In the genomic region with DNA sequence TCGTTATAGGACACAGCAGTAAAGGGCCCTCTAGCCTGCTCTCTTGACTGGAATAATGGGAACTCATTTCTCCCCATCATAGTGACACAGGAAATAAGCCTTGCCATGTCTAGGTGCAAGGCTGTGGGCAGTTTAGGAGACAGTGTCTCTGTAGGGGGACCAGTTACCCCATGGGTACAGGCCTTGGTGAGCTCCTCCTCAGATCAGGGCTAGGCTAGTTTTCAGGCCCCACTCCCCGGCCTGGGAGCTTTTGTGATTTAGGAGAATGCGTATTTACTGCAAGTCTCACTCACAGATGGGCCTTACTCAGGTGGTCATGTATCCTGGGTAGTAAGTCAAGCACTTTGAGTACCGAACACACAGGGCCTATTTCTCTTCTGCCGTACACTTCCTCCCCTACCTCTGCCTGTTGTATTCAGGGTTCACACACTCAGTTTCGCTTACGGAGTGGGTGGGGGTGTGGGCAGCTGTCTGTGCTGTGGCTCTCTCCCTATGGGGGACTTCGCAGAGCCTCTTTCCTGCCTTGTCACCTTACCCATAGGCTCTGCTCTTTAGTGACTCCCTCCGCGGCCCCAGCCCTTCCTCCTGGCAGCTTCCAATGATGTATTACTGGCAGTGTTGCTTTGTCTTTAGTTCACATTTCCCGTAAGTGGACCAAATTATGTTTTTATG, we compare ENCODE assay signal across 8 cellular contexts. TPM values are rescaled to one million over a fixed set of nuclear protein-coding genes. Genes with fewer than 3 reads are reported as not detected.
DNase-seq lines count a peak whose midpoint lies in the region; ATAC-seq and TF ChIP-seq lines count a peak whose summit lies in the region.

No MANE protein-coding gene starts in this region.

- POLR2A ChIA-PET in activated naive CD8-positive, alpha-beta T cell treated with anti-CD3 and anti-CD28 coated beads, Interleukin-2, amount 10 ng/mL, durations not matched to agents 7 days and 5 days (lab: Charles Lee) = interaction anchor here (1.0 to 1.6 kb wide), 3 partner anchors 33 to 103 kb away, joined by 5 to 7 read pairs (median 6); a partner anchor contains a TSS

- peak overlapping the region; percentile 10 for H3K9ac ChIP-seq in HUES6 (ENCODE audit: low read length)

- H3K9me3 ChIP-seq in HUES6 (ENCODE audit: control insufficient read depth, insufficient read depth, low read depth, low read length) (no peaks in the 10 kb centered on the region), spleen (no peaks in the 10 kb centered on the region)

- H3K4me3 ChIP-seq in HUES6 (ENCODE audit: low read depth, low read length) (no peak overlapping the region), spleen (peak overlapping the region in 1 of 8 donors; percentile 11)

- H3K27me3 Mint-ChIP-seq in activated naive CD8-positive, alpha-beta T cell treated with anti-CD3 and anti-CD28 coated beads, Interleukin-2, amount 10 ng/mL, durations not matched to agents 7 days and 5 days = no peaks in the 10 kb centered on the region

- H3K36me3 Mint-ChIP-seq in activated naive CD8-positive, alpha-beta T cell treated with anti-CD3 and anti-CD28 coated beads, Interleukin-2, amount 10 ng/mL, durations not matched to agents 7 days and 5 days = peaks cover 16% of the 10 kb centered on the region

- H3K4me1 ChIP-seq in HUES6 (ENCODE audit: control insufficient read depth, insufficient read depth, low read length) (peaks cover 16% of the 10 kb centered on the region), spleen (peaks cover 13 to 83% (median 69%) of the 10 kb centered on the region in 6 donors)

- H3K27ac ChIP-seq in HUES6 (ENCODE audit: low read depth, low read length) (no peak overlapping the region), spleen (peak overlapping the region in 7 of 8 donors; percentile 10 to 72 (median 58))

- intact Hi-C loops in spleen (cut with DNase I; ENCODE audit: low total_unique reads) = no loop called here

- H3K4me1 Mint-ChIP-seq in activated naive CD8-positive, alpha-beta T cell treated with anti-CD3 and anti-CD28 coated beads, Interleukin-2, amount 10 ng/mL, durations not matched to agents 7 days and 5 days = peaks cover 42% of the 10 kb centered on the region

- peak overlapping the region; percentile 67 for H3K4me3 Mint-ChIP-seq in activated naive CD8-positive, alpha-beta T cell treated with anti-CD3 and anti-CD28 coated beads, Interleukin-2, amount 10 ng/mL, durations not matched to agents 7 days and 5 days

- H3K27me3 ChIP-seq in HUES6 (ENCODE audit: control insufficient read depth, insufficient read depth, low read length) = no peaks in the 10 kb centered on the region
- no peaks in the 10 kb centered on the region for H3K27me3 ChIP-seq in spleen (replicated peaks in 1 of 7)

- TF ChIP-seq CTCF in spleen (IDR thresholded peaks at IDR 0.05 in 8 of 11, conservative IDR thresholded peaks at IDR 0.05 in 3 of 11) = no peak

- 28 to 51% (median 30%) methylated on average over 11 of the region's 11 CpGs for WGBS in spleen, 5 donors

- ATAC-seq in GM19397 (IDR thresholded peaks at IDR 0.05; ENCODE audit: unreplicated experiment) = peak; percentile 55
- peak; percentile 100 for ATAC-seq in activated naive CD8-positive, alpha-beta T cell treated with anti-CD3 and anti-CD28 coated beads, Interleukin-2, amount 10 ng/mL, durations not matched to agents 7 days and 5 days (ENCODE audit: low read depth)

- no peaks in the 10 kb centered on the region for H3K9me3 Mint-ChIP-seq in activated naive CD8-positive, alpha-beta T cell treated with anti-CD3 and anti-CD28 coated beads, Interleukin-2, amount 10 ng/mL, durations not matched to agents 7 days and 5 days

- TF ChIP-seq POLR2A in spleen (IDR thresholded peaks at IDR 0.05) (no peak), erythroblast (IDR thresholded peaks at IDR 0.05; ENCODE audit: low read length) (no peak)

- H3K27ac Mint-ChIP-seq in activated naive CD8-positive, alpha-beta T cell treated with anti-CD3 and anti-CD28 coated beads, Interleukin-2, amount 10 ng/mL, durations not matched to agents 7 days and 5 days = peak overlapping the region; percentile 81

- DNase-seq in activated naive CD8-positive, alpha-beta T cell treated with anti-CD3 and anti-CD28 coated beads, Interleukin-2, amount 10 ng/mL, durations not matched to agents 7 days and 5 days = peak; percentile 66
- DNase-seq in spleen (peak; percentile 82), HT-29 (ENCODE audit: low spot score) (no peak), inferior parietal cortex (ENCODE audit: extremely low spot score) (no peak), erythroblast (lab: John Stamatoyannopoulos, UW) (no peak), NCI-H187 (lab: John Stamatoyannopoulos, UW) (no peak)

- H3K36me3 ChIP-seq in HUES6 (ENCODE audit: control insufficient read depth, insufficient read depth, low read length) (peaks cover 1% of the 10 kb centered on the region; the same call in 1 of the 2 replicates), spleen (peaks cover 0 to 22% (median 0%) of the 10 kb centered on the region in 6 donors)

RNA-seq across cellular contexts. Expression of a gene that starts 34.2 kb away (rescaled TPM):
- 10 to 100 TPM; 37.0 to 37.7 TPM for total RNA-seq in activated naive CD8-positive, alpha-beta T cell treated with anti-CD3 and anti-CD28 coated beads, Interleukin-2, amount 10 ng/mL, durations not matched to agents 7 days and 5 days
- 10 to 100 TPM; 31.1 to 37.7 (median 32.0) TPM for total RNA-seq in spleen
- 10 to 100 TPM in 1 of 3 donors, 1 to 10 TPM in 2; 6.2 to 11.6 (median 7.0) TPM for polyA plus RNA-seq in spleen
- total RNA-seq in HT-29 (2014; rRNA removed; shearing (Covaris generic)) = 13.5 and 13.8 TPM in 2 replicates

Comparison
In these comparisons a context has a peak if more than half of its experiments do, and no peak if none do; other contexts are left out.
1. DNase-seq: peak in activated naive CD8-positive, alpha-beta T cell treated with anti-CD3 and anti-CD28 coated beads, Interleukin-2, amount 10 ng/mL, durations not matched to agents 7 days and 5 days (single experiment) and spleen (single experiment); none in HT-29 (single experiment), inferior parietal cortex (single experiment), erythroblast (0 of 2) and NCI-H187 (0 of 2).